ENCODE assay signal across 9 cellular contexts in the genomic region with DNA sequence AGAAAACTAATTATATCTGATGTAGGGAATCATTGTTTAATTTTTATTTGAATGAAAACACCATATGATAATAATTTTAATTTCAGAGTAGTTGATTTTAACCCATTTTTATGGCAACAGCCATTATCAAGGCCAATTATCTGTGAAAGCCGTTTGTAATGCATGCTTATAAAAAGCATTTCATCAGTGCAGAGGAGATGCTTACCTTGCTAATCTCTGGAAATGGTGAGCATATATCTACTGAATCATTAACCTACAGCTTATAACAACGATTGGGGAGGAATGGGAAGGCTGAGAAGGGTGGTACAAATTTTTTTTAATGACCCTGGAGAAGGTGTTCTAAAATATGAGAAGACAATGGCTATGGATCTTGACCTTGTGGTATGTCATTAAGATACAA.
"Had no signal": no experiment of that assay in that cellular context is flagged by ENCODE, and none has a peak within 500 bp of the region (broad histone marks: within the 10 kb centered on the region; RNA-seq: fewer than 3 reads in every experiment).

No MANE protein-coding gene starts in this region.

- DNase-seq: GM23248, GOT3, H7, H9, HCEC 1CT, HFFc6 had no signal

- H3K9me3 ChIP-seq: HAP-1 had no signal

- H3K4me1 ChIP-seq: HAP-1 had no signal

- H3K9ac ChIP-seq: GM23248 had no signal

- H3K4me2 ChIP-seq: GM23338 had no signal

- ATAC-seq: GM23338, HCT116 had no signal

- H3K27ac ChIP-seq: GM23248 had no signal

- H3K4me3 ChIP-seq: GM23248, GM23338, HAP-1 had no signal

- H3K36me3 ChIP-seq: HAP-1 had no signal

- H2AFZ ChIP-seq: GM23248, GM23338 had no signal
